1 cellular context compared by ENCODE assay signal in genomic region chr6:155366325-155366724, GRCh38.
TF ChIP-seq lines count a peak whose summit lies in the region.

No MANE protein-coding gene starts in this region.

TF ChIP-seq in H1, 55 proteins besides CTCF, POLR2A, EP300 and RAD21:
- TF ChIP-seq ATF3 (IDR thresholded peaks at IDR 0.05; ENCODE audit: insufficient read depth, low read depth, low read length) (no peak), SP1 (IDR thresholded peaks at IDR 0.05; ENCODE audit: low read depth, low read length) (no peak), SP2 (IDR thresholded peaks at IDR 0.05; ENCODE audit: low read length) (no peak), ZNF274 (IDR thresholded peaks at IDR 0.05; ENCODE audit: borderline replicate concordance, extremely low read depth, low read length) (no peak)
TF ChIP-seq in H1: peak in this region for 0.
